In the genomic region with DNA sequence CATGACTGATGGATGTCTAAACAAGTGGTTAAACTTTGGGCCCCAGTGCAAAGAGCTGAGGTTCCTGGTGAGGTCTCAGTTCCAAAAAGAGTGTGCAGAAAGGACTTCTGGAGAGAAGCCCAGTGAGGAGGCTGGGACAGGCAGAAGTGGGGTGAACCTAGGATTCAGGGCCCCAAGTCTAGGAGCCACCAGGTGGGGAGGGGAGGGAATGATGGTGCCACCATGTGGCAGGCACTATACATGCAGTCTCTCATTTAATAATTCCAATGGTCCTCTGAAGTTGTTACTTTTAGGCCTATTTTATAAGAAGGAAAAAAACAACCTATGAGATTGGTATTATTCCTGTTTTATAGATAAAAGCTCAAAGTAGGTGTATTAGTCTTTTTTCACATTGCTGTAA, we compare ENCODE assay signal across 9 cellular contexts.
A peak's percentile ranks its signal among the peaks of the same experiment; 100 is the strongest.
DNase-seq lines count a peak whose midpoint lies in the region; ATAC-seq and TF ChIP-seq lines count a peak whose summit lies in the region.
"Had no signal": no experiment of that assay in that cellular context is flagged by ENCODE, and none has a peak within 500 bp of the region (broad histone marks: within the 10 kb centered on the region; RNA-seq: fewer than 3 reads in every experiment).

No MANE protein-coding gene starts in this region.

- no peaks in the 10 kb centered on the region for H3K36me3 Mint-ChIP-seq in neural crest cell (ENCODE audit: low read depth)

- DNase-seq in GM13976 (ENCODE audit: low spot score), result peak; percentile 43
- peak; percentile 35 for DNase-seq in SKM-1 treated with dmso at 0.1 percent for 144 hours (lab: John Stamatoyannopoulos, UW; ENCODE audit: unreplicated experiment)
- no peak for DNase-seq in neural crest cell (ENCODE audit: low read depth, low spot score)
- DNase-seq in inferior parietal cortex (ENCODE audit: extremely low spot score), result no peak
- no peak for DNase-seq in activated naive CD4-positive, alpha-beta T cell treated with Interleukin-2 at 50 U/mL for 16 hours
- DNase-seq: trophoblast cell had no signal

- TF ChIP-seq CTCF in GM13976 (IDR thresholded peaks at IDR 0.05; ENCODE audit: borderline replicate concordance, control extremely low read depth, extremely low read depth, insufficient read depth, missing control alignments), result peak; percentile 34
- peak; percentile 53 for TF ChIP-seq CTCF in neural crest cell (conservative IDR thresholded peaks at IDR 0.05)

- H3K27ac Mint-ChIP-seq in neural crest cell (ENCODE audit: unreplicated experiment), result no peak overlapping the region
- H3K27ac Mint-ChIP-seq: activated T-cell treated with anti-CD3 and anti-CD28 coated beads, Interleukin-2, amount 50 U/mL, for 72 hours had no signal

- H3K4me3 Mint-ChIP-seq in neural crest cell, result no peak overlapping the region
- H3K4me3 Mint-ChIP-seq: activated T-cell treated with anti-CD3 and anti-CD28 coated beads, Interleukin-2, amount 50 U/mL, for 72 hours had no signal

- ATAC-seq in HG02798 (IDR thresholded peaks at IDR 0.05; ENCODE audit: poor library complexity, unreplicated experiment), result peak; percentile 68
- ATAC-seq in HG02642 (IDR thresholded peaks at IDR 0.05; ENCODE audit: poor library complexity, unreplicated experiment), result no peak
- ATAC-seq: activated T-cell treated with anti-CD3 and anti-CD28 coated beads, Interleukin-2, amount 50 U/mL, for 72 hours had no signal

- H3K9me3 Mint-ChIP-seq in neural crest cell, result no peaks in the 10 kb centered on the region
- H3K9me3 Mint-ChIP-seq: activated T-cell treated with anti-CD3 and anti-CD28 coated beads, Interleukin-2, amount 50 U/mL, for 72 hours had no signal

- in situ Hi-C loops in GM13976 (cut with MboI; ENCODE audit: low sequenced_read_pairs, unreplicated experiment), result no loop called here

- peaks cover 21% of the 10 kb centered on the region for H3K4me1 Mint-ChIP-seq in neural crest cell

- no peaks in the 10 kb centered on the region for H3K27me3 Mint-ChIP-seq in neural crest cell (ENCODE audit: low read depth)

Comparison
In these comparisons a context has a peak if more than half of its experiments do, and no peak if none do; other contexts are left out.
1. DNase-seq: peak in GM13976 (single experiment) and SKM-1 treated with dmso at 0.1 percent for 144 hours (single experiment); none in neural crest cell (single experiment), inferior parietal cortex (single experiment) and activated naive CD4-positive, alpha-beta T cell treated with Interleukin-2 at 50 U/mL for 16 hours (single experiment).